In the genomic region with DNA sequence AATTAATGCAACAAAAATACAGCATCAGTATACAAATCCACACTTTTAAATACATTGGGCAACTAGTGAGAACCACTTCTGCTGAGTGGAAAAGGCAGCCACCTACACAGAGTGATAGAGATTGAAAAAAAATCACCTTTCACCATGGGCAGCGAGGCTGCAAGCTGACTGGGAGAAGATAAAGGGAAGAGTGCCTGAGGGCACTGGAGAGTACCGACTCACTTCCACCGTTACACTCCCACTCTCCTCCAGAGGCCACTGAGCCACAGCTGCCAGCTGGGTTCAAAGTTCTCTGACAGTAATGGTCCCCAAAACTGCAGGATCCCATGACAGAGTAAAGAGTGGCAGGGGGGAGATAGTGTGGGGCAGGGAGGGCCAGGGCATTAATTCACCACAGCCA, we compare ENCODE assay signal across 18 cellular contexts. TPM values are rescaled to one million over a fixed set of nuclear protein-coding genes. Genes with fewer than 3 reads are reported as not detected.
DNase-seq lines count a peak whose midpoint lies in the region; ATAC-seq lines count a peak whose summit lies in the region.
"Had no signal": no experiment of that assay in that cellular context is flagged by ENCODE, and none has a peak within 500 bp of the region (broad histone marks: within the 10 kb centered on the region; RNA-seq: fewer than 3 reads in every experiment).

No MANE protein-coding gene starts in this region.

- no peaks in the 10 kb centered on the region for H3K27me3 ChIP-seq in SJCRH30

- no peaks in the 10 kb centered on the region for H3K9me3 ChIP-seq in SJCRH30 (replicated peaks)

- H3K4me1 ChIP-seq in SJCRH30, result no peaks in the 10 kb centered on the region

- peak; percentile 25 for DNase-seq in EH (ENCODE audit: low read depth)
- DNase-seq in M059J (ENCODE audit: low read depth), result peak; percentile 65
- peak; percentile 19 to 54 for DNase-seq in SJCRH30
- no peak for DNase-seq in epithelial cell of prostate (ENCODE audit: low read depth, low spot score)
- DNase-seq in DMS 273 treated with DMSO at 0.1 percent for 48 hours (lab: John Stamatoyannopoulos, UW), result no peak
- DNase-seq in stimulated activated CD4-positive, alpha-beta T cell treated with anti-CD3 and anti-CD28 coated beads, Interleukin-1b, Interleukin-23, amount 100 ng/mL, for 48 hours, result no peak
- no peak for DNase-seq in DMS53 treated with DMSO at 0.1 percent for 48 hours (lab: John Stamatoyannopoulos, UW; ENCODE audit: unreplicated experiment)
- DNase-seq: ACHN; CD4-positive, alpha-beta T cell; DND-41; KBM-7; NCI-H2029; NCI-H526 had no signal

- H3K27ac ChIP-seq in SJCRH30 (no peak overlapping the region), epithelial cell of prostate (peak overlapping the region; percentile 61)
- H3K27ac ChIP-seq: RWPE1 had no signal

- H3K4me3 ChIP-seq in SJCRH30, result no peak overlapping the region

- no peaks in the 10 kb centered on the region for H3K36me3 ChIP-seq in SJCRH30

- no peak for ATAC-seq in HG02588 (IDR thresholded peaks at IDR 0.05; ENCODE audit: unreplicated experiment)
- ATAC-seq: HCT116 had no signal

RNA-seq across cellular contexts. Expression of gene PXT1, which starts 24.1 kb away (rescaled TPM):
- not detected in 2 replicates for total RNA-seq in M059J (2014; rRNA removed; shearing (Covaris generic))
- total RNA-seq in SJCRH30 (2014; rRNA removed; shearing (Covaris generic)), result 0.08 TPM in 1 of 2 replicates, not detected in the other
- total RNA-seq: SK-MEL-5 had no signal

RNA-seq across cellular contexts. Expression of gene KCTD20, which starts 24.2 kb away (rescaled TPM):
- 53.9 and 82.9 TPM in 2 replicates for total RNA-seq in M059J (2014; rRNA removed; shearing (Covaris generic))
- total RNA-seq in SJCRH30 (2014; rRNA removed; shearing (Covaris generic)), result 61.6 and 64.1 TPM in 2 replicates

RNA-seq across cellular contexts. Expression of gene ETV7, which starts 31.1 kb away (rescaled TPM):
- 14.4 and 19.0 TPM in 2 replicates for total RNA-seq in M059J (2014; rRNA removed; shearing (Covaris generic))
- not detected in 2 replicates for total RNA-seq in SJCRH30 (2014; rRNA removed; shearing (Covaris generic))
- total RNA-seq: OCI-LY7, SK-MEL-5 had no signal

Comparison
In these comparisons a context has a peak if more than half of its experiments do, and no peak if none do; other contexts are left out.
1. DNase-seq: peak in EH (single experiment), M059J (single experiment) and SJCRH30 (2 of 2); none in epithelial cell of prostate (single experiment), DMS 273 treated with DMSO at 0.1 percent for 48 hours (single experiment), stimulated activated CD4-positive, alpha-beta T cell treated with anti-CD3 and anti-CD28 coated beads, Interleukin-1b, Interleukin-23, amount 100 ng/mL, for 48 hours (single experiment) and DMS53 treated with DMSO at 0.1 percent for 48 hours (single experiment).
2. RNA of gene ETV7, which starts 31.1 kb away (total RNA-seq): 14.4 to 19.0 TPM in M059J; not detected in SJCRH30; every median in the first group is over 10 times any median in the second.